Comparison of ENCODE assay signal across 8 cellular contexts in the genomic region with DNA sequence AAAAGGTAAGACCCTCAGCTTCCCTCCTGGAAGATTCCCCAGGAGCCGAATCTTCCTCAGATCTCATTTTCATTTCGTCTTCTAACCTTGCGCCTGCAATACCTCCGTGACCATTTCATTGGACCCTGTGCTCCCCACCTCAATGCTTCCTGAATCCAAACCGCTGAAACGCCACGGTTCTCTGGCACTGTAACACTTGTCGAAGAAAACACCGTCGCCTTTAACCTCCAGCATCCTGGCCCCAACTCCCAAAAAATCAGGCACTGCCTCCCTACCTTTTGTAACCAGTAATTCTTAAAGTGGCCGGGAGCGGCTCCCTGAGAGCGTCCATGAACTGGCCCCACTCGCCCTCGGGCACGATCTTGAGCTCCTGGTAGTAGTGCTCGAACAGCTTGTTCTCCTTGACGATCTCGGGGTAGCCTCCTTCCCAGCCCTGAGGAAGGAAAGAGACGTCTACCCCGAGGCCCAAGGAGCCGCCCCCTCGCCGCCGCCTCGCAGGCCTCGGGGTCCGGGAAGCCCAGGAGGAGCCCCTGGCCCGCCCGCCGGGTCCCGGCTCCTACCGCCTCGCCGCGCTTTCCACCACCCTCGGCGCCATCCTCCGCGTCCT. TPM values are rescaled to one million over a fixed set of nuclear protein-coding genes. Genes with fewer than 3 reads are reported as not detected.
DNase-seq lines count a peak whose midpoint lies in the region; ATAC-seq, FAIRE-seq and TF ChIP-seq lines count a peak whose summit lies in the region.

No MANE protein-coding gene starts in this region.

- TSS peak; percentile 36 for BruUV-seq in K562 (replicated peaks; lab: Mats Ljungman, UMichigan)

- FAIRE-seq in K562 (lab: Jason Lieb, UNC) = no peak

- H3K27ac ChIP-seq in K562 (ENCODE audit: extremely low read depth, low read depth, low read length) = peak overlapping the region; percentile 99
- peak overlapping the region; percentile 93 for H3K27ac ChIP-seq in subcutaneous abdominal adipose tissue (ENCODE audit: low read depth, low read length)

- DNase-seq in activated CD4-positive, CD25-positive, alpha-beta regulatory T cell treated with anti-CD3 and anti-CD28 coated beads, Interleukin-2, amount 50 U/mL, for 72 hours = no peak
- DNase-seq in HEK293T (ENCODE audit: extremely low spot score) (peak; percentile 42), MG63 (no peak), K562 (ENCODE audit: extremely low read depth in 1 of 4, low spot score in 3 of 4) (peak in 1 of 4 experiments; percentile 60), kidney epithelial cell (ENCODE audit: low read depth) (no peak), NCI-H1417 treated with DMSO at 0.1 percent for 48 hours (lab: John Stamatoyannopoulos, UW) (no peak)

- intact Hi-C loops in K562 (cut with micrococcal nuclease) = no loop called here

- peak overlapping the region; percentile 92 for H3K4me3 ChIP-seq in MG63
- H3K4me3 ChIP-seq in K562 = peak overlapping the region; percentile 81
- H3K4me3 ChIP-seq in kidney epithelial cell (ENCODE audit: low read depth, low read length) = peak overlapping the region; percentile 56
- H3K4me3 ChIP-seq in subcutaneous abdominal adipose tissue (ENCODE audit: low read depth in 1 of 5, low read length in 5 of 5) = peak overlapping the region; percentile 83 to 91 (median 87)

- H3K9ac ChIP-seq in K562 (ENCODE audit: insufficient read depth in 1 of 2, low read depth in 2 of 2, low read length in 2 of 2) = peak overlapping the region; percentile 99
- H3K9ac ChIP-seq in subcutaneous abdominal adipose tissue (ENCODE audit: low read length in 5 of 5) = peak overlapping the region; percentile 73 to 96 (median 92)

- no peaks in the 10 kb centered on the region; the same call in 1 of the 2 replicates for H4K20me1 ChIP-seq in K562 (replicated peaks; ENCODE audit: control insufficient read depth, insufficient read depth, low read length)

- TF ChIP-seq CTCF in K562 (IDR thresholded peaks at IDR 0.05 in 2 of 3, conservative IDR thresholded peaks at IDR 0.05 in 1 of 3; ENCODE audit: insufficient read depth in 2 of 3, low read depth in 1 of 3, low read length in 3 of 3) = peak in 2 of 3 experiments; percentile 7 to 29; a peak in 2 of 6 replicates
- TF ChIP-seq CTCF in kidney epithelial cell (IDR thresholded peaks at IDR 0.05; ENCODE audit: insufficient read depth, low read length, poor library complexity, severe bottlenecking) = no peak

- TF ChIP-seq POLR2A in K562 (conservative IDR thresholded peaks at IDR 0.05) = no peak

- H3K4me1 ChIP-seq in K562 (replicated peaks in 1 of 2; ENCODE audit: control insufficient read depth in 2 of 2, insufficient read depth in 2 of 2, low read length in 2 of 2) = peaks cover 11 to 16% of the 10 kb centered on the region in 2 experiments; a peak in 4 of 5 replicates
- H3K4me1 ChIP-seq in subcutaneous abdominal adipose tissue (ENCODE audit: control insufficient read depth in 5 of 5, insufficient read depth in 5 of 5, low read length in 5 of 5) = peaks cover 3 to 25% (median 20%) of the 10 kb centered on the region in 5 donors

- H3K79me2 ChIP-seq in K562 (ENCODE audit: control insufficient read depth, insufficient read depth, low read length) = peaks cover 74% of the 10 kb centered on the region

- H3K36me3 ChIP-seq in MG63 = peaks cover 58% of the 10 kb centered on the region
- peaks cover 52% of the 10 kb centered on the region for H3K36me3 ChIP-seq in K562 (ENCODE audit: control insufficient read depth, insufficient read depth, low read length)
- no peaks in the 10 kb centered on the region for H3K36me3 ChIP-seq in kidney epithelial cell (ENCODE audit: control insufficient read depth, insufficient read depth, low read length)
- H3K36me3 ChIP-seq in subcutaneous abdominal adipose tissue (ENCODE audit: control insufficient read depth in 5 of 5, insufficient read depth in 5 of 5, low read length in 5 of 5) = peaks cover 13 to 34% (median 28%) of the 10 kb centered on the region in 5 donors

- H2AFZ ChIP-seq in K562 (ENCODE audit: low read depth, low read length) = peak overlapping the region; percentile 100

- peak; percentile 21 to 25 for ATAC-seq in activated CD4-positive, CD25-positive, alpha-beta regulatory T cell treated with anti-CD3 and anti-CD28 coated beads, Interleukin-2, amount 50 U/mL, for 24 hours
- peak; percentile 53 for ATAC-seq in K562

- H3K9me3 ChIP-seq in MG63 = no peaks in the 10 kb centered on the region
- H3K9me3 ChIP-seq in K562 (replicated peaks; ENCODE audit: control insufficient read depth, insufficient read depth, low read depth, low read length) = no peaks in the 10 kb centered on the region
- no peaks in the 10 kb centered on the region for H3K9me3 ChIP-seq in subcutaneous abdominal adipose tissue (ENCODE audit: control insufficient read depth in 5 of 5, low read length in 5 of 5)

- in situ Hi-C loops in K562 (cut with MboI) = loop anchor here (5.0 kb wide), 1 partner anchor 85 kb away; no protein-coding TSS in a partner anchor

- peak in 1 of 2 experiments; percentile 16; a peak in 1 of 4 replicates for TF ChIP-seq RAD21 in K562 (CRISPR knock-in tag; conservative IDR thresholded peaks at IDR 0.05 in 1 of 2, IDR thresholded peaks at IDR 0.05 in 1 of 2)

- H3K9me1 ChIP-seq in K562 (ENCODE audit: control insufficient read depth, insufficient read depth, low read length) = peaks cover 5% of the 10 kb centered on the region

- peak overlapping the region; percentile 99 for H3K4me2 ChIP-seq in K562 (ENCODE audit: insufficient read depth, low read length)

- POLR2A ChIA-PET in HEK293T (lab: Yijun Ruan, JAX) = interaction anchor here (0.9 to 1.8 kb wide), 8 partner anchors 8 to 96 kb away, joined by 3 to 7 read pairs (median 4); no protein-coding TSS in a partner anchor
- POLR2A ChIA-PET in K562 (lab: Yijun Ruan, JAX) = interaction anchor here (0.6 to 2.1 kb wide), 11 partner anchors 9 to 258 kb away, joined by 3 to 6 read pairs (median 4); no protein-coding TSS in a partner anchor

- WGBS in K562 (ENCODE audit: insufficient coverage, low coverage, missing lambda C conversion rate) = under 1% methylated on average over 40 of the region's 40 CpGs

- CTCF ChIA-PET in HEK293T (lab: Yijun Ruan, JAX) (no interaction called here), K562 (lab: Yijun Ruan, JAX; ENCODE audit: low intra/inter-chr PET ratio) (no interaction called here)

- H3K27me3 ChIP-seq in MG63 (no peaks in the 10 kb centered on the region), K562 (ENCODE audit: control insufficient read depth in 2 of 2, insufficient read depth in 2 of 2, low read length in 2 of 2) (no peaks in the 10 kb centered on the region), kidney epithelial cell (ENCODE audit: control insufficient read depth, insufficient read depth, low read length) (no peaks in the 10 kb centered on the region), subcutaneous abdominal adipose tissue (ENCODE audit: control insufficient read depth in 5 of 5, insufficient read depth in 4 of 5, low read length in 5 of 5) (no peaks in the 10 kb centered on the region)

- no peak for TF ChIP-seq EP300 in K562 (IDR thresholded peaks at IDR 0.05; ENCODE audit: low read length)

TF ChIP-seq in HEK293T, 16 proteins besides CTCF, POLR2A, EP300 and RAD21 (continues in another document):
- TF ChIP-seq CTBP1 (IDR thresholded peaks at IDR 0.05; ENCODE audit: borderline replicate concordance) (no peak), FOXK2 (IDR thresholded peaks at IDR 0.05) (no peak)

RNA-seq across cellular contexts. Expression of a gene that starts 0.4 kb away (rescaled TPM):
- total RNA-seq in MG63 (2014; rRNA removed; shearing (Covaris generic); ENCODE audit: low replicate concordance) = 74.4 and 90.4 TPM in 2 replicates
- total RNA-seq in K562 (2011; cell fraction: chromatin; rRNA removed; ENCODE audit: low replicate concordance) = 302 and 367 TPM in 2 replicates
- 157 and 179 TPM in 2 replicates for total RNA-seq in K562 (2011; cell fraction: nucleolus; rRNA removed)
- 204 and 221 TPM in 2 replicates for total RNA-seq in K562 (2011; cell fraction: nucleoplasm; rRNA removed)
- 138 and 161 TPM in 2 replicates for total RNA-seq in K562 (2014; rRNA removed)
- total RNA-seq in K562 (2014; rRNA removed; fragmentation: Illumina TruSeq; extraction: Trizol) = 127 and 137 TPM in 2 replicates
- total RNA-seq in K562 (2015; rRNA removed; fragmentation: Illumina TruSeq; extraction: Trizol) = 122 and 124 TPM in 2 replicates
- 138 and 160 TPM in 2 replicates for total RNA-seq in K562 (2021)
- 97.8 and 118 TPM in 2 replicates for polyA plus RNA-seq in K562 (2011; rRNA removed)
- polyA plus RNA-seq in K562 (2011; cell fraction: cytosol; rRNA removed) = 65.2 and 68.8 TPM in 2 replicates
- 184 and 242 TPM in 2 replicates for polyA plus RNA-seq in K562 (2011; cell fraction: nucleus; rRNA removed)
- polyA plus RNA-seq in K562 (2012) = 70.0 and 115 TPM in 2 replicates
- 158 and 167 TPM in 2 replicates for polyA plus RNA-seq in K562 (2014; fragmentation: Illumina TruSeq; extraction: Trizol)
- polyA plus RNA-seq in K562 (2014; fragmentation: Nextera tagmentation; extraction: Ambion mirVana) = 10 to 100 TPM in 1 of 2 experiments, 1 to 10 TPM in 1; 9.2 to 13.6 TPM
- polyA plus RNA-seq in K562 (2014; rRNA removed) = 153 and 156 TPM in 2 replicates
- polyA minus RNA-seq in K562 (2011; rRNA and poly(A)+ RNA removed) = 89.1 and 113 TPM in 2 replicates
- polyA minus RNA-seq in K562 (2011; cell fraction: cytosol; rRNA and poly(A)+ RNA removed) = 57.1 and 67.4 TPM in 2 replicates
- polyA minus RNA-seq in K562 (2011; cell fraction: nucleus; rRNA and poly(A)+ RNA removed) = 83.1 and 96.6 TPM in 2 replicates
- 50.0 and 62.8 TPM in 2 replicates for total RNA-seq in kidney epithelial cell

RNA-seq across cellular contexts. Expression of a gene that starts 0.8 kb away (rescaled TPM):
- 12.1 and 32.2 TPM in 2 replicates for total RNA-seq in MG63 (2014; rRNA removed; shearing (Covaris generic); ENCODE audit: low replicate concordance)
- total RNA-seq in K562 (2011; cell fraction: chromatin; rRNA removed; ENCODE audit: low replicate concordance) = 18.5 and 18.8 TPM in 2 replicates
- 8.7 and 11.2 TPM in 2 replicates for total RNA-seq in K562 (2011; cell fraction: nucleolus; rRNA removed)
- total RNA-seq in K562 (2011; cell fraction: nucleoplasm; rRNA removed) = 13.9 and 23.4 TPM in 2 replicates
- total RNA-seq in K562 (2014; rRNA removed) (14.4 and 21.2 TPM in 2 replicates), K562 (2014; rRNA removed; fragmentation: Illumina TruSeq; extraction: Trizol) (6.7 and 9.7 TPM in 2 replicates), K562 (2015; rRNA removed; fragmentation: Illumina TruSeq; extraction: Trizol) (5.0 TPM in 2 replicates), K562 (2021) (22.1 and 22.2 TPM in 2 replicates), kidney epithelial cell (30.0 and 37.4 TPM in 2 replicates)
- polyA plus RNA-seq in K562 (2011; rRNA removed) (20.0 and 22.6 TPM in 2 replicates), K562 (2014; fragmentation: Illumina TruSeq; extraction: Trizol) (7.2 and 8.1 TPM in 2 replicates), K562 (2014; fragmentation: Nextera tagmentation; extraction: Ambion mirVana) (1 to 10 TPM; 1.3 to 1.8 TPM), K562 (2014; rRNA removed) (13.7 and 19.0 TPM in 2 replicates)
- 16.3 and 47.6 TPM in 2 replicates for polyA plus RNA-seq in K562 (2011; cell fraction: cytosol; rRNA removed)
- polyA plus RNA-seq in K562 (2011; cell fraction: nucleus; rRNA removed) = 15.9 and 23.7 TPM in 2 replicates
- 7.2 and 11.9 TPM in 2 replicates for polyA plus RNA-seq in K562 (2012)
- polyA minus RNA-seq in K562 (2011; rRNA and poly(A)+ RNA removed) = 7.1 and 8.6 TPM in 2 replicates
- 5.7 and 7.3 TPM in 2 replicates for polyA minus RNA-seq in K562 (2011; cell fraction: cytosol; rRNA and poly(A)+ RNA removed)
- polyA minus RNA-seq in K562 (2011; cell fraction: nucleus; rRNA and poly(A)+ RNA removed) = 6.8 and 9.6 TPM in 2 replicates
